Comparison of ENCODE assay signal across 8 cellular contexts in the genomic region with DNA sequence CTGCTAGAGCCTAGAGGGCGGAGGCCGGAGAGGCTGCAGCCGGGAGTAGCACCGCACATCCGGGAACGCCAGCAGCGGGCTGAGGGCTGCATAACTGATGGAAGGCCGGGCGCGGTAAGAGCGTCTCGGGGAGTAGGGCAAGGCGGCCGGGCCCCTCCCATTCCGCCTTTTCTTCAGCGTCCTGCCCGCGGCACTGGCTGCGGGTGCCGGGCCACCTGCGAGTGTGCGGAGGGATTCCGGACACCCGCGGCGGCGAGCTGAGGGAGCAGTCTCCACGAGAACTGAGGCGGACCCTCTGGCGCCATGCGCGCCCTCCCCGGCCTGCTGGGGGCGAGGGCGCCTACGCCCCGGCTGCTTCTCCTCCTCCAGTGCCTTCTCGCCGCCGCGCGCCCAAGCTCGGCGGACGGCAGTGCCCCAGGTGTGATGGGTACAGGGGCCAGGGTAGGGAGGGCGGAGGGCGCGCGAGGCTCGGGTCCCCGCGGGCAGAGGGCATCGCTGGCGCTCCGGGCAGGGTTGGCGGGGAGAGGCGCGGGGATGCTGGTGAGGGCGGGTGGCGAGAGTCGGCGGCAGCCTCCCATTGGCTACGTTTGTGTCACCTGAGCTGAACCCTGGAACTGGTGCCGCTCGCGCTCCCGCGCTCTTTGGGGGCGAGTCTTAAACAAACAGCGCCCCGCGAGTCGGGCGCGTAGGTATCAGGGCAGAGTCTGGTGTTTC.
DNase-seq lines count a peak whose midpoint lies in the region; ATAC-seq and TF ChIP-seq lines count a peak whose summit lies in the region.

No MANE protein-coding gene starts in this region.

- H3K4me3 ChIP-seq in HL-60 (replicated peaks; ENCODE audit: insufficient read depth, low read length) (peak overlapping the region; percentile 65), RWPE2 (ENCODE audit: severe bottlenecking) (peak overlapping the region; percentile 55), psoas muscle (peak overlapping the region; percentile 46), vagina (peak overlapping the region; percentile 37 to 40)

- H3K9me3 ChIP-seq in RWPE2 (ENCODE audit: severe bottlenecking) (no peaks in the 10 kb centered on the region), psoas muscle (no peaks in the 10 kb centered on the region), vagina (no peaks in the 10 kb centered on the region)

- ATAC-seq in RWPE2 (ENCODE audit: low read depth) (peak; percentile 88), left cardiac atrium (peak; percentile 82 to 92), psoas muscle (peak in 2 of 4 donors; percentile 35)

- CTCF ChIA-PET in activated naive CD4-positive, alpha-beta T cell treated with anti-CD3 and anti-CD28 coated beads, Interleukin-2, amount 10 ng/mL, durations not matched to agents 7 days and 5 days (lab: Charles Lee): interaction anchor here (1.0 kb wide), 1 partner anchor 72 kb away, joined by 3 read pairs; no protein-coding TSS in a partner anchor
- CTCF ChIA-PET in GM10248 (lab: Yijun Ruan, JAX): no interaction called here

- H3K36me3 ChIP-seq in RWPE2 (ENCODE audit: low read depth) (no peaks in the 10 kb centered on the region), psoas muscle (ENCODE audit: insufficient read depth in 1 of 2, low read depth in 1 of 2) (no peaks in the 10 kb centered on the region), vagina (no peaks in the 10 kb centered on the region)

- TF ChIP-seq CTCF in HL-60 (IDR thresholded peaks at IDR 0.05; ENCODE audit: insufficient read depth, low read length): no peak
- TF ChIP-seq CTCF in RWPE2 (IDR thresholded peaks at IDR 0.05; ENCODE audit: poor library complexity, severe bottlenecking): no peak
- TF ChIP-seq CTCF in psoas muscle (IDR thresholded peaks at IDR 0.05): no peak
- no peak for TF ChIP-seq CTCF in vagina (IDR thresholded peaks at IDR 0.05)
- TF ChIP-seq CTCF in GM10248 (IDR thresholded peaks at IDR 0.05; ENCODE audit: control extremely low read depth, extremely low read depth, low read depth, missing control alignments): no peak

- peaks cover 24% of the 10 kb centered on the region for H3K36me3 Mint-ChIP-seq in activated naive CD4-positive, alpha-beta T cell treated with anti-CD3 and anti-CD28 coated beads, Interleukin-2, amount 10 ng/mL, durations not matched to agents 7 days and 5 days

- POLR2A ChIA-PET in GM10248 (lab: Yijun Ruan, JAX): no interaction called here

- H3K9me3 Mint-ChIP-seq in activated naive CD4-positive, alpha-beta T cell treated with anti-CD3 and anti-CD28 coated beads, Interleukin-2, amount 10 ng/mL, durations not matched to agents 7 days and 5 days: peaks cover 9% of the 10 kb centered on the region

- peaks cover 3% of the 10 kb centered on the region for H3K27me3 ChIP-seq in HL-60 (ENCODE audit: insufficient read depth, poor library complexity, severe bottlenecking)
- no peaks in the 10 kb centered on the region for H3K27me3 ChIP-seq in RWPE2 (ENCODE audit: insufficient read depth, poor library complexity, severe bottlenecking)
- peaks cover 0 to 31% (median 12%) of the 10 kb centered on the region in 3 donors for H3K27me3 ChIP-seq in psoas muscle (ENCODE audit: insufficient read depth in 3 of 3, low read length in 2 of 3)
- no peaks in the 10 kb centered on the region for H3K27me3 ChIP-seq in vagina

- H3K4me1 Mint-ChIP-seq in activated naive CD4-positive, alpha-beta T cell treated with anti-CD3 and anti-CD28 coated beads, Interleukin-2, amount 10 ng/mL, durations not matched to agents 7 days and 5 days: peaks cover 62% of the 10 kb centered on the region

- H3K27ac Mint-ChIP-seq in activated naive CD4-positive, alpha-beta T cell treated with anti-CD3 and anti-CD28 coated beads, Interleukin-2, amount 10 ng/mL, durations not matched to agents 7 days and 5 days: peak overlapping the region; percentile 95

- intact Hi-C loops in left cardiac atrium (cut with DNase I): no loop called here
- intact Hi-C loops in psoas muscle (cut with DNase I): no loop called here
- intact Hi-C loops in vagina (cut with DNase I): no loop called here

- no peak for TF ChIP-seq POLR2A in vagina (IDR thresholded peaks at IDR 0.05)

- H3K27me3 Mint-ChIP-seq in activated naive CD4-positive, alpha-beta T cell treated with anti-CD3 and anti-CD28 coated beads, Interleukin-2, amount 10 ng/mL, durations not matched to agents 7 days and 5 days: no peaks in the 10 kb centered on the region

- 1% methylated on average over 54 to 75 of the region's 75 CpGs for WGBS in psoas muscle, 3 donors

- H3K4me1 ChIP-seq in RWPE2 (ENCODE audit: insufficient read depth, poor library complexity, severe bottlenecking) (no peaks in the 10 kb centered on the region), psoas muscle (no peaks in the 10 kb centered on the region), vagina (peaks cover 7% of the 10 kb centered on the region)

- peak overlapping the region; percentile 86 for H3K4me3 Mint-ChIP-seq in activated naive CD4-positive, alpha-beta T cell treated with anti-CD3 and anti-CD28 coated beads, Interleukin-2, amount 10 ng/mL, durations not matched to agents 7 days and 5 days

- no peak overlapping the region for H3K27ac ChIP-seq in HL-60 (replicated peaks)
- peak overlapping the region; percentile 51 for H3K27ac ChIP-seq in RWPE2 (ENCODE audit: poor library complexity, severe bottlenecking)
- no peak overlapping the region for H3K27ac ChIP-seq in psoas muscle
- H3K27ac ChIP-seq in vagina: no peak overlapping the region

- peak; percentile 49 for DNase-seq in COR-L47 (lab: John Stamatoyannopoulos, UW)
- peak; percentile 26 to 57 for DNase-seq in HL-60 (ENCODE audit: low read depth in 1 of 2, low spot score in 1 of 2)
- DNase-seq in RWPE2 (ENCODE audit: low spot score): peak; percentile 81
- DNase-seq in activated naive CD4-positive, alpha-beta T cell treated with anti-CD3 and anti-CD28 coated beads, Interleukin-2, amount 10 ng/mL, durations not matched to agents 7 days and 5 days: peak; percentile 92
- peak; percentile 56 for DNase-seq in left cardiac atrium
- DNase-seq in psoas muscle: peak; percentile 40 to 56
- DNase-seq in vagina (ENCODE audit: extremely low spot score in 2 of 2): no peak
- DNase-seq in GM10248 (ENCODE audit: extremely low spot score): no peak

Comparison
In these comparisons a context has a peak if more than half of its experiments do, and no peak if none do; other contexts are left out.
1. DNase-seq: peak in COR-L47 (single experiment), HL-60 (2 of 2), RWPE2 (single experiment), activated naive CD4-positive, alpha-beta T cell treated with anti-CD3 and anti-CD28 coated beads, Interleukin-2, amount 10 ng/mL, durations not matched to agents 7 days and 5 days (single experiment), left cardiac atrium (single experiment) and psoas muscle (2 of 2); none in vagina (0 of 2) and GM10248 (single experiment).
2. Peak in every context shown above with its lines, with median percentiles within 50 percentile points of each other: H3K4me3 ChIP-seq.